Comparison of ENCODE assay signal across 8 cellular contexts in the genomic region with DNA sequence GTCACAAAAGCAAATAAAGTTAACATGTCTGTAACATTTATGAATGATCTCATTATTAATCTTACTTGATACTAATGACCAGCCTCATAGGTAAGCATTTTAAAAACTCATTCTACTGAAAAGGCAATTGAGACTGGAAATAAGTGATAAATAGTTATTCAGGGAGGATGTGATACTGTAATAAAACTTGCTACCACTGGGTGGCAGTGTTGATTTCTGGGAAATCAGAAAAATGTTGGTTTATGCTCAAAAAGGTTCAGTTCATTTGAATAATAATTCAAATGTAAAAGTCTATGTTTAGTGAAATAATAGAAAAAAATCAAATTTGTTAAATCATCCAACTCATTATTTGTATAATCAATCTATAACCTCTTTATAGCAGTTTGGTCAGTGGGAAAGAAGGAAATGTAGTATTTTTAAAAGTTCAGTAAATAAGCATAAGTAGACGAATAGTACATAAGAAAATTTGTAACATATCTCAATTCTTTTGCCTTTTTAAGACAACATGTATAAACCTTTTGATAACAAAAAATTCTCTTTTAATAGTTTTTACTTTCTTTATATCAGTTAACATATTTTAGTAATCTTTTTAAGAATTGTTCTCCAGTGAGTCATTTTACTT. TPM values are rescaled to one million over a fixed set of nuclear protein-coding genes. Genes with fewer than 3 reads are reported as not detected.
A peak's percentile ranks its signal among the peaks of the same experiment; 100 is the strongest.
DNase-seq lines count a peak whose midpoint lies in the region; ATAC-seq, FAIRE-seq and TF ChIP-seq lines count a peak whose summit lies in the region.

No MANE protein-coding gene starts in this region.

- ATAC-seq in activated T-helper 17 cell treated with anti-CD3 and anti-CD28 coated beads, Interleukin-2, amount 50 U/mL, for 72 hours (replicated peaks) = no peak
- no peak for ATAC-seq in GM19397 (IDR thresholded peaks at IDR 0.05; ENCODE audit: unreplicated experiment)

- H3K9ac ChIP-seq in astrocyte (ENCODE audit: low read length) = no peak overlapping the region

- H3K4me3 Mint-ChIP-seq in astrocyte (ENCODE audit: unreplicated experiment) = no peak overlapping the region
- no peak overlapping the region for H3K4me3 Mint-ChIP-seq in activated T-helper 17 cell treated with anti-CD3 and anti-CD28 coated beads, Interleukin-2, amount 50 U/mL, for 72 hours

- peaks cover 17% of the 10 kb centered on the region for H3K4me1 Mint-ChIP-seq in astrocyte (ENCODE audit: low read depth, unreplicated experiment)
- peaks cover 30% of the 10 kb centered on the region for H3K4me1 Mint-ChIP-seq in activated T-helper 17 cell treated with anti-CD3 and anti-CD28 coated beads, Interleukin-2, amount 50 U/mL, for 72 hours

- no peaks in the 10 kb centered on the region for H3K27me3 ChIP-seq in astrocyte (ENCODE audit: insufficient read depth, low read length)

- H3K27ac Mint-ChIP-seq in astrocyte (ENCODE audit: unreplicated experiment) = no peak overlapping the region
- H3K27ac Mint-ChIP-seq in activated T-helper 17 cell treated with anti-CD3 and anti-CD28 coated beads, Interleukin-2, amount 50 U/mL, for 72 hours = no peak overlapping the region

- H3K9me3 Mint-ChIP-seq in astrocyte (ENCODE audit: unreplicated experiment) = no peaks in the 10 kb centered on the region
- H3K9me3 Mint-ChIP-seq in activated T-helper 17 cell treated with anti-CD3 and anti-CD28 coated beads, Interleukin-2, amount 50 U/mL, for 72 hours = no peaks in the 10 kb centered on the region

- peaks cover 64% of the 10 kb centered on the region for H4K20me1 ChIP-seq in astrocyte (ENCODE audit: insufficient read depth, low read length)

- no peak overlapping the region for H3K4me2 ChIP-seq in astrocyte (ENCODE audit: low read length)

- DNase-seq in AML-193 (lab: John Stamatoyannopoulos, UW) (peak; percentile 67 to 76), NCI-H146 treated with DMSO at 0.1 percent for 48 hours (lab: John Stamatoyannopoulos, UW; ENCODE audit: unreplicated experiment) (peak; percentile 62), astrocyte (ENCODE audit: low read depth) (no peak), kidney tubule cell (ENCODE audit: low spot score) (peak; percentile 39), NK-92 (lab: John Stamatoyannopoulos, UW; ENCODE audit: unreplicated experiment) (no peak)

- no peaks in the 10 kb centered on the region for H3K27me3 Mint-ChIP-seq in astrocyte (ENCODE audit: low read depth, unreplicated experiment)
- no peaks in the 10 kb centered on the region for H3K27me3 Mint-ChIP-seq in activated T-helper 17 cell treated with anti-CD3 and anti-CD28 coated beads, Interleukin-2, amount 50 U/mL, for 72 hours

- H3K27ac ChIP-seq in astrocyte (ENCODE audit: low read depth, low read length) = no peak overlapping the region

- no peaks in the 10 kb centered on the region for H3K36me3 Mint-ChIP-seq in astrocyte (ENCODE audit: low read depth, unreplicated experiment)
- H3K36me3 Mint-ChIP-seq in activated T-helper 17 cell treated with anti-CD3 and anti-CD28 coated beads, Interleukin-2, amount 50 U/mL, for 72 hours (ENCODE audit: low read depth) = peaks cover 22% of the 10 kb centered on the region

- no peak for FAIRE-seq in astrocyte (lab: Jason Lieb, UNC)

- H3K9me3 ChIP-seq in astrocyte (ENCODE audit: insufficient read depth, low read depth, low read length) = no peaks in the 10 kb centered on the region

- TF ChIP-seq CTCF in GM12875 (IDR thresholded peaks at IDR 0.05; ENCODE audit: borderline replicate concordance, insufficient read depth, low read depth, low read length) (peak; percentile 25; the same call in 1 of the 2 replicates), astrocyte (IDR thresholded peaks at IDR 0.05; ENCODE audit: insufficient read depth, low read depth, low read length) (peak; percentile 65)

- no peak overlapping the region for H2AFZ ChIP-seq in astrocyte (ENCODE audit: low read depth, low read length)

- peaks cover 79% of the 10 kb centered on the region for H3K79me2 ChIP-seq in astrocyte (ENCODE audit: insufficient read depth, low read length)

- H3K4me3 ChIP-seq in GM12875 (ENCODE audit: low read depth, low read length) = no peak overlapping the region
- H3K4me3 ChIP-seq in astrocyte (ENCODE audit: insufficient read depth, low read depth, low read length) = no peak overlapping the region

- no peaks in the 10 kb centered on the region for H3K36me3 ChIP-seq in astrocyte (ENCODE audit: insufficient read depth, low read length)

- no peaks in the 10 kb centered on the region for H3K4me1 ChIP-seq in astrocyte (ENCODE audit: insufficient read depth, low read length)

RNA-seq across cellular contexts. Expression of gene ABHD13, which starts 9.6 kb away (rescaled TPM):
- total RNA-seq in astrocyte = 8.5 and 9.2 TPM in 2 replicates
- total RNA-seq in activated T-helper 17 cell treated with anti-CD3 and anti-CD28 coated beads, Interleukin-2, amount 50 U/mL, for 72 hours = 1 to 10 TPM; 3.7 to 4.3 TPM

RNA-seq across cellular contexts. Expression of gene LIG4, which starts 12.4 kb away (rescaled TPM):
- total RNA-seq in astrocyte = 14.8 and 15.5 TPM in 2 replicates
- total RNA-seq in activated T-helper 17 cell treated with anti-CD3 and anti-CD28 coated beads, Interleukin-2, amount 50 U/mL, for 72 hours = 1 to 10 TPM; 5.1 to 7.5 TPM

RNA-seq across cellular contexts. Expression of gene TNFSF13B, which starts 41.8 kb away (rescaled TPM):
- 0.89 and 1.7 TPM in 2 replicates for total RNA-seq in astrocyte
- 1 to 10 TPM; 3.6 to 4.4 TPM for total RNA-seq in activated T-helper 17 cell treated with anti-CD3 and anti-CD28 coated beads, Interleukin-2, amount 50 U/mL, for 72 hours

Comparison
In these comparisons a context has a peak if more than half of its experiments do, and no peak if none do; other contexts are left out.
1. DNase-seq: peak in AML-193 (2 of 2), NCI-H146 treated with DMSO at 0.1 percent for 48 hours (single experiment) and kidney tubule cell (single experiment); none in astrocyte (single experiment) and NK-92 (single experiment).